8 cellular contexts compared by ENCODE assay signal in genomic region chr17:73429440-73430164, GRCh38.
A peak's percentile ranks its signal among the peaks of the same experiment; 100 is the strongest.
DNase-seq lines count a peak whose midpoint lies in the region; ATAC-seq and TF ChIP-seq lines count a peak whose summit lies in the region.

No MANE protein-coding gene starts in this region.

- no peak overlapping the region for H3K27ac ChIP-seq in neutrophil

- TF ChIP-seq CTCF in fibroblast of the aortic adventitia (IDR thresholded peaks at IDR 0.05; ENCODE audit: insufficient read depth, low read length) (peak; percentile 97), neutrophil (IDR thresholded peaks at IDR 0.05) (peak; percentile 82)

- DNase-seq in COLO668 (lab: John Stamatoyannopoulos, UW; ENCODE audit: unreplicated experiment), result peak; percentile 79
- peak; percentile 89 for DNase-seq in MG63
- DNase-seq in RKO (ENCODE audit: low spot score), result peak; percentile 75
- peak; percentile 72 to 88 for DNase-seq in activated T-helper 1 cell treated with anti-CD3 and anti-CD28 coated beads, Interleukin-2, amount 50 U/mL, for 16 hours (ENCODE audit: low read depth in 1 of 2, low spot score in 1 of 2)
- peak; percentile 71 for DNase-seq in fibroblast of the aortic adventitia (ENCODE audit: low read depth)
- DNase-seq in stromal cell of bone marrow (ENCODE audit: low read depth), result peak; percentile 60

- peaks cover 15 to 17% of the 10 kb centered on the region in 2 experiments for H3K4me1 ChIP-seq in neutrophil (ENCODE audit: control insufficient read depth in 1 of 2, insufficient read depth in 1 of 2, low read depth in 1 of 2, low read length in 1 of 2)

- peak; percentile 62 for ATAC-seq in GM21576 (IDR thresholded peaks at IDR 0.05; ENCODE audit: unreplicated experiment)

- H3K36me3 ChIP-seq in MG63 (no peaks in the 10 kb centered on the region), neutrophil (no peaks in the 10 kb centered on the region)

- no peaks in the 10 kb centered on the region for H3K27me3 ChIP-seq in MG63
- peaks cover 8% of the 10 kb centered on the region for H3K27me3 ChIP-seq in neutrophil

- H3K9me3 ChIP-seq in MG63, result no peaks in the 10 kb centered on the region
- no peaks in the 10 kb centered on the region for H3K9me3 ChIP-seq in neutrophil

- H3K4me3 ChIP-seq in MG63 (no peak overlapping the region), fibroblast of the aortic adventitia (ENCODE audit: low read depth, low read length) (no peak overlapping the region), neutrophil (ENCODE audit: low read depth in 1 of 2, low read length in 1 of 2) (no peak overlapping the region)
